Comparison of ENCODE assay signal across 9 cellular contexts in the genomic region with DNA sequence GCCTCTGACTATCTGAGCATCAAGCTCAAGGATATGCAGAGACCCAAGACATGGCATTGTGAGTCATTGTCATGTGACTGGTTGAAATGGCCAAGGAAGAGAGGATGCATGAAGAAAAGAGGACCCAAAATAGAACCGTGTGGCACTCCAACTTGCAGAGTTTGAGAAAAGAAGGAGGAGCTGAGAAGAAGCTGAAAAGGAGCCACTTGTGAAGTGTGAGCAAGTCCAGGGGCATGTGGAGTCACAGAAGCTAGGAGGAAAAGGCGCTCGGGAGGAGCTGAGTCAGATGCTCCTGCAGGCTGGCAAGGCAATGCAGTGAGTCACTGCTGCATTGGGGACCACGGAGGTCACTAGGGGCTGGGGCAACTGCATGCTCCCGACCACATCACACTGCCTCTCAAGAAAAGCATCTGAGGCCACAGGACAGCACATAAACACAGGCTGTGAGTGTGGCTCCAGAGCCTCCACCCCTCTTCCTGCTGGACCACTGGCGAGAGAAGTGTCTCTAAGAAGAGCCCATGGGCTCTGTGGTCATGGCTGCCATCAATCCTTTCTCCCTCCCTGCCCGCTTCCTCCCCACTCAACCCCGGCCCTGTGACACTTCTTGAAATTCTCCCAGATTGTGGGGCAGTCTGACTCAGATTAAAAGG.
DNase-seq lines count a peak whose midpoint lies in the region; ATAC-seq and TF ChIP-seq lines count a peak whose summit lies in the region.
"Had no signal": no experiment of that assay in that cellular context is flagged by ENCODE, and none has a peak within 500 bp of the region (broad histone marks: within the 10 kb centered on the region; RNA-seq: fewer than 3 reads in every experiment).

No MANE protein-coding gene starts in this region.

- peak overlapping the region; percentile 63 for H3K27ac ChIP-seq in RWPE2 (ENCODE audit: poor library complexity, severe bottlenecking)

- peaks cover 13% of the 10 kb centered on the region for H3K4me1 ChIP-seq in RWPE2 (ENCODE audit: insufficient read depth, poor library complexity, severe bottlenecking)

- H3K27me3 ChIP-seq in RWPE2 (ENCODE audit: insufficient read depth, poor library complexity, severe bottlenecking): no peaks in the 10 kb centered on the region

- H3K4me3 ChIP-seq in RWPE2 (ENCODE audit: severe bottlenecking): no peak overlapping the region

- no peaks in the 10 kb centered on the region for H3K9me3 ChIP-seq in RWPE2 (ENCODE audit: severe bottlenecking)

- peak; percentile 95 for ATAC-seq in RWPE2 (ENCODE audit: low read depth)
- ATAC-seq in esophagus mucosa: peak; percentile 79
- no peak for ATAC-seq in HG03342 (IDR thresholded peaks at IDR 0.05; ENCODE audit: unreplicated experiment)
- no peak for ATAC-seq in GM21786 (IDR thresholded peaks at IDR 0.05; ENCODE audit: unreplicated experiment)
- ATAC-seq: left colon had no signal

- no peaks in the 10 kb centered on the region for H3K36me3 ChIP-seq in RWPE2 (ENCODE audit: low read depth)

- TF ChIP-seq CTCF in RWPE2 (IDR thresholded peaks at IDR 0.05; ENCODE audit: poor library complexity, severe bottlenecking) (no peak), GM10266 (IDR thresholded peaks at IDR 0.05; ENCODE audit: control insufficient read depth, insufficient read depth, low read depth, missing control alignments) (no peak)

- DNase-seq in GOT3 (lab: John Stamatoyannopoulos, UW): peak; percentile 92
- peak; percentile 87 for DNase-seq in RWPE2 (ENCODE audit: low spot score)
- peak; percentile 70 for DNase-seq in smooth muscle cell of the brain vasculature (ENCODE audit: low read depth, low spot score)
- no peak for DNase-seq in NCI-H526 treated with DMSO at 0.1 percent for 48 hours (lab: John Stamatoyannopoulos, UW)
- DNase-seq in GM10266 (ENCODE audit: extremely low spot score): no peak

Comparison
In these comparisons a context has a peak if more than half of its experiments do, and no peak if none do; other contexts are left out.
1. DNase-seq: peak in GOT3 (single experiment), RWPE2 (single experiment) and smooth muscle cell of the brain vasculature (single experiment); none in NCI-H526 treated with DMSO at 0.1 percent for 48 hours (single experiment) and GM10266 (single experiment).
2. ATAC-seq: peak in RWPE2 (single experiment) and esophagus mucosa (single experiment); none in HG03342 (single experiment) and GM21786 (single experiment).